Comparison of ENCODE assay signal across 1 cellular context in genomic region chr5:93578813-93579560, GRCh38.
TF ChIP-seq lines count a peak whose summit lies in the region.

No MANE protein-coding gene starts in this region.

TF ChIP-seq in H1, 55 proteins besides CTCF, POLR2A, EP300 and RAD21:
- TF ChIP-seq EZH2 (IDR thresholded peaks at IDR 0.05; ENCODE audit: low read depth, low read length, severe bottlenecking) (peak; percentile 74), TCF12 (IDR thresholded peaks at IDR 0.05; ENCODE audit: low read depth, low read length) (no peak), GABPA (IDR thresholded peaks at IDR 0.05; ENCODE audit: borderline replicate concordance, insufficient read depth, low read length) (no peak), KDM4A (IDR thresholded peaks at IDR 0.05; ENCODE audit: low read depth, low read length, severe bottlenecking) (peak; percentile 36), RNF2 (IDR thresholded peaks at IDR 0.05; ENCODE audit: borderline replicate concordance, low read depth, low read length, missing control alignments, poor library complexity, severe bottlenecking) (peak; percentile 70), SUZ12 (IDR thresholded peaks at IDR 0.05; ENCODE audit: low read length) (peak; percentile 71)
TF ChIP-seq in H1: peak in this region for 4.
